In genomic region chr10:97292097-97292861, GRCh38 we compare ENCODE assay signal across 8 cellular contexts. TPM values are rescaled to one million over a fixed set of nuclear protein-coding genes. Genes with fewer than 3 reads are reported as not detected.
DNase-seq lines count a peak whose midpoint lies in the region; ATAC-seq lines count a peak whose summit lies in the region.

Gene ARHGAP19, minus strand, starts transcription at chr10:97292637. Its CDS starts 10 bp downstream, at chr10:97292627.

- ATAC-seq in GM19043 (IDR thresholded peaks at IDR 0.05; ENCODE audit: low read depth, unreplicated experiment) (peak; percentile 96), HG03378 (IDR thresholded peaks at IDR 0.05; ENCODE audit: unreplicated experiment) (peak; percentile 96)

- peak; percentile 99 for DNase-seq in Ammon's horn (ENCODE audit: low spot score)
- peak; percentile 99 for DNase-seq in NCI-H460 (ENCODE audit: extremely low read depth, low read depth)
- DNase-seq in activated CD4-positive, CD25-positive, alpha-beta regulatory T cell treated with anti-CD3 and anti-CD28 coated beads, Interleukin-2, amount 50 U/mL, for 72 hours = peak; percentile 85
- DNase-seq in cerebellum (ENCODE audit: low spot score) = peak; percentile 98
- peak; percentile 99 for DNase-seq in islet precursor cell
- DNase-seq in stimulated activated CD4-positive, alpha-beta T cell treated with anti-CD3 and anti-CD28 coated beads, Interleukin-12 subunit alpha, Interleukin-12 subunit beta, amount 100 ng/mL, for 48 hours (ENCODE audit: low read depth in 2 of 3, low spot score in 1 of 3) = peak; percentile 88 to 93 (median 92)

RNA-seq across cellular contexts. Expression of gene ARHGAP19, which starts in this region (rescaled TPM):
- 20.6 and 20.7 TPM in 2 replicates for total RNA-seq in NCI-H460 (2014; rRNA removed; shearing (Covaris generic))
- 15.0 and 37.5 TPM in 2 replicates for polyA plus RNA-seq in NCI-H460 (2014; cell fraction: nucleus; rRNA removed)
- total RNA-seq in cerebellum = 14.1 TPM

Comparison
In these comparisons a context has a peak if more than half of its experiments do, and no peak if none do; other contexts are left out.
1. Peak in every context shown above with its lines: DNase-seq and ATAC-seq.